ENCODE assay signal across 9 cellular contexts in the genomic region with DNA sequence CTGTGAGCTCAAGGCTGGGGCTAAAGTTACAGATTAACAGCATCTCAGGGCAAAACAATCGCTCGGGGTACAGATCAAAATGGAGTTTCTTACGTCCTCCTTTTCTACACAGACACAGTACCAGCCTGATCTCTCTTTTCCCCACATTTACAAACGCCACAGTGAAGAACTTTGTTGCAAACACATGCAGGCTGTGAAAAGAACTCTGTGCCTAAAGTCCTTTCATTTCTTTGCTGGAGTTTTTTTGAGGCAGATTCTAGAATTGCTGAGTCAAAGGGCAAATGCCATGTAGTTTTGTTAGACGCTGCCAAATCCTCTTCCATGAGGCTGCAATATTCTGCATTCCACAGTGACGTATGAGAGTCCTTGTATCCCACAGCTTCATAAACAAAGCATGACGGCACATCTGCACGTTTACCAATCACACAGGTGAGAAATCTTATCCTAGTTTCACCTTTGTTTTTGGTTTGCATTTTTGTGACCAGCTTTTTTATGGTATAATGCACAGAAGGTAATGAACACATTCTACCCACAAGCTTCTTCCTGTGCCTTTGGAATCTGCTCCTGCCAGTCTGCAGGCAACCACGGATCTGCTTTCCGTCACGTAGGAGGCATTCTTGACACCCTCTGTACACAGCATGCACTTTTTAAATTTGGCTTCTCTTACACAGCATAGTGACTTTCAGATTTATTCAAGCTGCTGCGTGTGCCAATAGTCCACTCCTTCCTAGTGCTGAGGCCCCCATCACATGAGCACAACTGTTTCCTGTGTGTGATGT. TPM values are rescaled to one million over a fixed set of nuclear protein-coding genes. Genes with fewer than 3 reads are reported as not detected.
A peak's percentile ranks its signal among the peaks of the same experiment; 100 is the strongest.
DNase-seq lines count a peak whose midpoint lies in the region; ATAC-seq, FAIRE-seq and TF ChIP-seq lines count a peak whose summit lies in the region.
"Had no signal": no experiment of that assay in that cellular context is flagged by ENCODE, and none has a peak within 500 bp of the region (broad histone marks: within the 10 kb centered on the region; RNA-seq: fewer than 3 reads in every experiment).

No MANE protein-coding gene starts in this region.

- H3K27ac ChIP-seq in pancreas = peak overlapping the region in 3 of 4 donors; percentile 8 to 52 (median 52)

- peaks cover 0 to 7% (median 0%) of the 10 kb centered on the region in 3 donors for H3K4me1 ChIP-seq in pancreas

- 27 to 45% methylated on average over 12 of the region's 12 CpGs for WGBS in pancreas, 2 donors

- peak overlapping the region in 1 of 2 donors; percentile 5 for H3K4me3 ChIP-seq in foreskin fibroblast (ENCODE audit: low read depth in 1 of 2, low read length in 2 of 2)
- H3K4me3 ChIP-seq in pancreas = no peak overlapping the region

- no peak for DNase-seq in CD14-positive monocyte (ENCODE audit: low spot score)
- peak; percentile 92 for DNase-seq in RCC 7860 (ENCODE audit: low spot score)
- peak; percentile 78 to 88 for DNase-seq in foreskin fibroblast
- DNase-seq in pancreas = no peak
- no peak for DNase-seq in activated CD4-positive, alpha-beta T cell treated with anti-CD3 and anti-CD28 coated beads for 36 hours
- DNase-seq in activated CD8-positive, alpha-beta memory T cell treated with anti-CD3 and anti-CD28 coated beads, Interleukin-2, amount 50 U/mL, for 48 hours = no peak
- DNase-seq: activated T-cell treated with anti-CD3 and anti-CD28 coated beads, Interleukin-2, amount 50 U/mL, for 48 hours had no signal

- intact Hi-C loops in CD14-positive monocyte (cut with micrococcal nuclease) (loop anchor here (5.0 to 10.0 kb wide), 2 partner anchors 36 to 54 kb away; no protein-coding TSS in a partner anchor), pancreas (cut with DNase I) (no loop called here)
- intact Hi-C loops in activated CD4-positive, alpha-beta T cell treated with anti-CD3 and anti-CD28 coated beads for 36 hours (cut with DNase I, micrococcal nuclease) = no loop called here

- H3K36me3 Mint-ChIP-seq in CD14-positive monocyte = peaks cover 6 to 15% of the 10 kb centered on the region in 2 donors
- peaks cover 13% of the 10 kb centered on the region for H3K36me3 Mint-ChIP-seq in activated CD4-positive, alpha-beta T cell treated with anti-CD3 and anti-CD28 coated beads for 36 hours (ENCODE audit: low read depth)

- peaks cover 32% of the 10 kb centered on the region for H3K4me1 Mint-ChIP-seq in CD14-positive monocyte
- no peaks in the 10 kb centered on the region for H3K4me1 Mint-ChIP-seq in activated CD4-positive, alpha-beta T cell treated with anti-CD3 and anti-CD28 coated beads for 36 hours

- peak overlapping the region in 1 of 2 donors; percentile 12 for H3K4me3 Mint-ChIP-seq in CD14-positive monocyte
- no peak overlapping the region for H3K4me3 Mint-ChIP-seq in activated CD4-positive, alpha-beta T cell treated with anti-CD3 and anti-CD28 coated beads for 36 hours

- FAIRE-seq in RCC 7860 (lab: Jason Lieb, UNC) = peak; percentile 97
- FAIRE-seq in pancreas (lab: Jason Lieb, UNC) = no peak

- ATAC-seq in pancreas (peak; percentile 75 to 90 (median 80)), GM19455 (IDR thresholded peaks at IDR 0.05; ENCODE audit: unreplicated experiment) (no peak), GM21515 (IDR thresholded peaks at IDR 0.05; ENCODE audit: unreplicated experiment) (no peak)
- no peak for ATAC-seq in activated CD4-positive, alpha-beta T cell treated with anti-CD3 and anti-CD28 coated beads for 36 hours

- H3K27ac Mint-ChIP-seq in CD14-positive monocyte = peak overlapping the region in 4 of 7 donors; percentile 31 to 85 (median 68)
- no peak overlapping the region for H3K27ac Mint-ChIP-seq in activated CD4-positive, alpha-beta T cell treated with anti-CD3 and anti-CD28 coated beads for 36 hours

- no peaks in the 10 kb centered on the region for H3K36me3 ChIP-seq in pancreas

- CTCF ChIA-PET in activated CD4-positive, alpha-beta T cell treated with anti-CD3 and anti-CD28 coated beads for 36 hours (lab: Charles Lee) = no interaction called here

- no peaks in the 10 kb centered on the region for H3K27me3 ChIP-seq in pancreas

- POLR2A ChIA-PET in activated CD4-positive, alpha-beta T cell treated with anti-CD3 and anti-CD28 coated beads for 36 hours (lab: Charles Lee) = no interaction called here

- peaks cover 0 to 4% (median 4%) of the 10 kb centered on the region in 3 donors for H3K27me3 Mint-ChIP-seq in CD14-positive monocyte (ENCODE audit: low read depth in 3 of 3)
- H3K27me3 Mint-ChIP-seq in activated CD4-positive, alpha-beta T cell treated with anti-CD3 and anti-CD28 coated beads for 36 hours = no peaks in the 10 kb centered on the region

- TF ChIP-seq CTCF in CD14-positive monocyte (IDR thresholded peaks at IDR 0.05) (no peak), foreskin fibroblast (IDR thresholded peaks at IDR 0.05; ENCODE audit: low read depth, low read length) (no peak), pancreas (IDR thresholded peaks at IDR 0.05) (no peak)

- peaks cover 0 to 9% (median 6%) of the 10 kb centered on the region in 7 donors for H3K9me3 Mint-ChIP-seq in CD14-positive monocyte
- H3K9me3 Mint-ChIP-seq in activated CD4-positive, alpha-beta T cell treated with anti-CD3 and anti-CD28 coated beads for 36 hours (ENCODE audit: low read depth) = peaks cover 4% of the 10 kb centered on the region

- H3K9me3 ChIP-seq in pancreas = no peaks in the 10 kb centered on the region

RNA-seq across cellular contexts. Expression of a gene that starts 44.6 kb away (rescaled TPM):
- polyA plus RNA-seq in CD14-positive monocyte (10 to 100 TPM; 34.1 to 34.8 TPM), pancreas (10 to 100 TPM; 19.2 to 19.7 TPM)
- 10 to 100 TPM in 2 of 6 donors, 1 to 10 TPM in 4; 6.5 to 26.1 (median 7.8) TPM for total RNA-seq in pancreas
- total RNA-seq in activated CD4-positive, alpha-beta T cell treated with anti-CD3 and anti-CD28 coated beads for 36 hours = 10 to 100 TPM; 42.5 to 54.5 TPM

Comparison
In these comparisons a context has a peak if more than half of its experiments do, and no peak if none do; other contexts are left out.
1. DNase-seq: peak in RCC 7860 (single experiment) and foreskin fibroblast (2 of 2); none in CD14-positive monocyte (single experiment), pancreas (0 of 6), activated CD4-positive, alpha-beta T cell treated with anti-CD3 and anti-CD28 coated beads for 36 hours (single experiment) and activated CD8-positive, alpha-beta memory T cell treated with anti-CD3 and anti-CD28 coated beads, Interleukin-2, amount 50 U/mL, for 48 hours (single experiment).
2. ATAC-seq: peak in pancreas (4 of 4); none in activated CD4-positive, alpha-beta T cell treated with anti-CD3 and anti-CD28 coated beads for 36 hours (single experiment), GM19455 (single experiment) and GM21515 (single experiment).
3. intact Hi-C loops: an anchor here in CD14-positive monocyte (5.0 to 10.0 kb wide); none called in pancreas and activated CD4-positive, alpha-beta T cell treated with anti-CD3 and anti-CD28 coated beads for 36 hours.